ENCODE assay signal across 18 cellular contexts in the genomic region with DNA sequence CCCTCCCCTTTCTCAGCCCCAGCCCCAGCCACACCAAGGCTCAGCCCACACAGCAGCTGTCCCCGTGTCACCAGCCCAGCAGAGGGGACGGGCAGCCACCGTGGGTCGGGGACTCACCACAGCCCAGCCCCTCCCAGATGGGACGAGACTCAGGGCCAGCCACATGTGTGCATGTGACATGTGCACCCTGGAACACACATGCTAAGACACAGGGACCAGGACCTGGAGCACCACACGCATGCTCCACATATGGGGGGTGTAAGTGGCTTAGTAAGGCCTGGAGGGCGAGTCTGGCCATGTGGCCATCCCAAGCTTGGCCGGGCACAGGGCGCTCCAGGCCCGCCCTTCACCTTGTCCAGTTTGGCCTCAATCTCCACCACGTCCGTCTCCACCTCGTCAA. TPM values are rescaled to one million over a fixed set of nuclear protein-coding genes. Genes with fewer than 3 reads are reported as not detected.
DNase-seq lines count a peak whose midpoint lies in the region; ATAC-seq and TF ChIP-seq lines count a peak whose summit lies in the region.
"Had no signal": no experiment of that assay in that cellular context is flagged by ENCODE, and none has a peak within 500 bp of the region (broad histone marks: within the 10 kb centered on the region; RNA-seq: fewer than 3 reads in every experiment).

No MANE protein-coding gene starts in this region.

- WGBS in tibial nerve, 2 donors, result 64% methylated on average over 13 of the region's 13 CpGs; no CpG with 5 or more reads in 1 of the 2 donors

- no peak for DNase-seq in activated CD8-positive, alpha-beta T cell treated with anti-CD3 and anti-CD28 coated beads, Interleukin-2, amount 10 ng/mL, durations not matched to agents 7 days and 5 days
- DNase-seq in activated CD8-positive, alpha-beta T cell treated with anti-CD3 and anti-CD28 coated beads for 36 hours, result no peak
- DNase-seq in cerebellar cortex (ENCODE audit: low spot score), result peak; percentile 31
- no peak for DNase-seq in memory B cell (ENCODE audit: low spot score in 2 of 2)
- no peak for DNase-seq in tibial nerve (ENCODE audit: low spot score in 2 of 2)
- no peak for DNase-seq in NCI-H2029 (lab: John Stamatoyannopoulos, UW)
- DNase-seq: activated CD8-positive, alpha-beta memory T cell treated with anti-CD3 and anti-CD28 coated beads for 24 hours; activated naive CD8-positive, alpha-beta T cell treated with anti-CD3 and anti-CD28 coated beads, Interleukin-2, amount 50 U/mL, for 24 hours; CD8-positive, alpha-beta memory T cell; effector CD4-positive, alpha-beta T cell; NCI-H1105 treated with DMSO at 0.1 percent for 48 hours; stimulated activated CD4-positive, alpha-beta T cell treated with anti-CD3 and anti-CD28 coated beads, Interleukin-4, amount 100 ng/mL, for 4 hours; stimulated activated CD8-positive, alpha-beta memory T cell treated with anti-CD3 and anti-CD28 coated beads, Interleukin-4, amount 100 ng/mL, for 48 hours; T-cell; tibial artery had no signal

- no peaks in the 10 kb centered on the region for H3K36me3 Mint-ChIP-seq in activated CD8-positive, alpha-beta T cell treated with anti-CD3 and anti-CD28 coated beads, Interleukin-2, amount 10 ng/mL, durations not matched to agents 7 days and 5 days (ENCODE audit: low read depth)
- peaks cover 1% of the 10 kb centered on the region for H3K36me3 Mint-ChIP-seq in activated CD8-positive, alpha-beta T cell treated with anti-CD3 and anti-CD28 coated beads for 36 hours (ENCODE audit: low read depth)
- H3K36me3 Mint-ChIP-seq in memory B cell, result no peaks in the 10 kb centered on the region
- H3K36me3 Mint-ChIP-seq: T-cell had no signal

- intact Hi-C loops in activated CD8-positive, alpha-beta T cell treated with anti-CD3 and anti-CD28 coated beads for 36 hours (cut with micrococcal nuclease), result no loop called here

- no peak for TF ChIP-seq CTCF in activated CD8-positive, alpha-beta T cell treated with anti-CD3 and anti-CD28 coated beads for 36 hours (IDR thresholded peaks at IDR 0.05)
- TF ChIP-seq CTCF in tibial nerve (IDR thresholded peaks at IDR 0.05), result no peak

- no peak for TF ChIP-seq POLR2A in tibial nerve (IDR thresholded peaks at IDR 0.05)

- CTCF ChIA-PET in activated CD8-positive, alpha-beta T cell treated with anti-CD3 and anti-CD28 coated beads, Interleukin-2, amount 10 ng/mL, durations not matched to agents 7 days and 5 days (lab: Charles Lee), result no interaction called here
- CTCF ChIA-PET in activated CD8-positive, alpha-beta T cell treated with anti-CD3 and anti-CD28 coated beads for 36 hours (lab: Charles Lee), result interaction anchor here (2.3 to 2.7 kb wide), 2 partner anchors 12 to 181 kb away, joined by 9 to 15 read pairs; no protein-coding TSS in a partner anchor

- H3K9me3 Mint-ChIP-seq in activated CD8-positive, alpha-beta T cell treated with anti-CD3 and anti-CD28 coated beads, Interleukin-2, amount 10 ng/mL, durations not matched to agents 7 days and 5 days (ENCODE audit: insufficient read depth), result no peaks in the 10 kb centered on the region
- H3K9me3 Mint-ChIP-seq in activated CD8-positive, alpha-beta T cell treated with anti-CD3 and anti-CD28 coated beads for 36 hours, result no peaks in the 10 kb centered on the region
- H3K9me3 Mint-ChIP-seq in memory B cell, result no peaks in the 10 kb centered on the region
- H3K9me3 Mint-ChIP-seq: activated naive CD8-positive, alpha-beta T cell treated with anti-CD3 and anti-CD28 coated beads, Interleukin-2, amount 50 U/mL, for 24 hours; CD8-positive, alpha-beta memory T cell; T-cell had no signal

- H3K27ac Mint-ChIP-seq in activated CD8-positive, alpha-beta T cell treated with anti-CD3 and anti-CD28 coated beads, Interleukin-2, amount 10 ng/mL, durations not matched to agents 7 days and 5 days, result peak overlapping the region; percentile 60
- no peak overlapping the region for H3K27ac Mint-ChIP-seq in activated CD8-positive, alpha-beta T cell treated with anti-CD3 and anti-CD28 coated beads for 36 hours
- no peak overlapping the region for H3K27ac Mint-ChIP-seq in memory B cell
- H3K27ac Mint-ChIP-seq: activated naive CD8-positive, alpha-beta T cell treated with anti-CD3 and anti-CD28 coated beads, Interleukin-2, amount 50 U/mL, for 24 hours had no signal

- no peak overlapping the region for H3K4me3 ChIP-seq in tibial nerve
- H3K4me3 ChIP-seq: cardiac muscle cell had no signal

- TF ChIP-seq EP300 in tibial nerve (IDR thresholded peaks at IDR 0.05), result no peak

- peaks cover 8 to 48% (median 35%) of the 10 kb centered on the region in 4 donors for H3K4me1 ChIP-seq in tibial nerve

- H3K27me3 ChIP-seq in tibial nerve, result no peaks in the 10 kb centered on the region
- H3K27me3 ChIP-seq: cardiac muscle cell, tibial artery had no signal

- no peaks in the 10 kb centered on the region for H3K27me3 Mint-ChIP-seq in activated CD8-positive, alpha-beta T cell treated with anti-CD3 and anti-CD28 coated beads, Interleukin-2, amount 10 ng/mL, durations not matched to agents 7 days and 5 days (ENCODE audit: low read depth)
- no peaks in the 10 kb centered on the region for H3K27me3 Mint-ChIP-seq in activated CD8-positive, alpha-beta T cell treated with anti-CD3 and anti-CD28 coated beads for 36 hours
- no peaks in the 10 kb centered on the region for H3K27me3 Mint-ChIP-seq in memory B cell
- H3K27me3 Mint-ChIP-seq: activated naive CD8-positive, alpha-beta T cell treated with anti-CD3 and anti-CD28 coated beads, Interleukin-2, amount 50 U/mL, for 24 hours; CD8-positive, alpha-beta memory T cell; T-cell had no signal

- POLR2A ChIA-PET in activated CD8-positive, alpha-beta T cell treated with anti-CD3 and anti-CD28 coated beads, Interleukin-2, amount 10 ng/mL, durations not matched to agents 7 days and 5 days (lab: Charles Lee), result no interaction called here
- POLR2A ChIA-PET in activated CD8-positive, alpha-beta T cell treated with anti-CD3 and anti-CD28 coated beads for 36 hours (lab: Charles Lee), result no interaction called here

- no peak overlapping the region for H3K4me3 Mint-ChIP-seq in activated CD8-positive, alpha-beta T cell treated with anti-CD3 and anti-CD28 coated beads, Interleukin-2, amount 10 ng/mL, durations not matched to agents 7 days and 5 days
- no peak overlapping the region for H3K4me3 Mint-ChIP-seq in activated CD8-positive, alpha-beta T cell treated with anti-CD3 and anti-CD28 coated beads for 36 hours
- peak overlapping the region; percentile 3 for H3K4me3 Mint-ChIP-seq in memory B cell
- H3K4me3 Mint-ChIP-seq: activated naive CD8-positive, alpha-beta T cell treated with anti-CD3 and anti-CD28 coated beads, Interleukin-2, amount 50 U/mL, for 24 hours; CD8-positive, alpha-beta memory T cell had no signal

- no peak for ATAC-seq in activated CD8-positive, alpha-beta T cell treated with anti-CD3 and anti-CD28 coated beads, Interleukin-2, amount 10 ng/mL, durations not matched to agents 7 days and 5 days
- ATAC-seq in activated CD8-positive, alpha-beta T cell treated with anti-CD3 and anti-CD28 coated beads for 36 hours, result no peak
- ATAC-seq in memory B cell (ENCODE audit: low read depth) (no peak), HG03025 (IDR thresholded peaks at IDR 0.05; ENCODE audit: low FRiP score, unreplicated experiment) (no peak), HG03196 (IDR thresholded peaks at IDR 0.05; ENCODE audit: unreplicated experiment) (no peak)
- ATAC-seq: activated naive CD8-positive, alpha-beta T cell treated with anti-CD3 and anti-CD28 coated beads, Interleukin-2, amount 50 U/mL, for 24 hours; T-cell had no signal

- H3K27ac ChIP-seq in tibial nerve, result peak overlapping the region in 3 of 4 donors; percentile 75 to 84 (median 81)
- H3K27ac ChIP-seq: cardiac muscle cell had no signal

- peaks cover 0 to 16% (median 0%) of the 10 kb centered on the region in 3 donors for H3K36me3 ChIP-seq in tibial nerve
- H3K36me3 ChIP-seq: cardiac muscle cell had no signal

- peaks cover 20% of the 10 kb centered on the region for H3K4me1 Mint-ChIP-seq in activated CD8-positive, alpha-beta T cell treated with anti-CD3 and anti-CD28 coated beads, Interleukin-2, amount 10 ng/mL, durations not matched to agents 7 days and 5 days (ENCODE audit: low read depth)
- peaks cover 25% of the 10 kb centered on the region for H3K4me1 Mint-ChIP-seq in activated CD8-positive, alpha-beta T cell treated with anti-CD3 and anti-CD28 coated beads for 36 hours (ENCODE audit: low read depth)
- H3K4me1 Mint-ChIP-seq in memory B cell, result peaks cover 21% of the 10 kb centered on the region

- H3K9me3 ChIP-seq in tibial nerve, result no peaks in the 10 kb centered on the region
- H3K9me3 ChIP-seq: tibial artery had no signal

RNA-seq across cellular contexts. Expression of gene ACAP3, which starts 4.0 kb away (rescaled TPM):
- total RNA-seq in activated CD8-positive, alpha-beta T cell treated with anti-CD3 and anti-CD28 coated beads, Interleukin-2, amount 10 ng/mL, durations not matched to agents 7 days and 5 days, result 10 to 100 TPM; 65.2 to 87.3 TPM
- total RNA-seq in activated CD8-positive, alpha-beta T cell treated with anti-CD3 and anti-CD28 coated beads for 36 hours, result 10 to 100 TPM; 41.1 to 42.5 TPM
- 100 to 1,000 TPM in 1 of 4 donors, 10 to 100 TPM in 3; 34.3 to 125 (median 69.6) TPM for total RNA-seq in tibial nerve

RNA-seq across cellular contexts. Expression of gene PUSL1, which starts 4.7 kb away (rescaled TPM):
- 10 to 100 TPM; 24.0 to 26.2 TPM for total RNA-seq in activated CD8-positive, alpha-beta T cell treated with anti-CD3 and anti-CD28 coated beads, Interleukin-2, amount 10 ng/mL, durations not matched to agents 7 days and 5 days
- total RNA-seq in activated CD8-positive, alpha-beta T cell treated with anti-CD3 and anti-CD28 coated beads for 36 hours, result 10 to 100 TPM; 23.9 to 25.4 TPM
- 10 to 100 TPM; 17.5 to 22.2 (median 19.7) TPM for total RNA-seq in tibial nerve

RNA-seq across cellular contexts. Expression of gene INTS11, which starts 20.7 kb away (rescaled TPM):
- 100 to 1,000 TPM; 120 to 134 TPM for total RNA-seq in activated CD8-positive, alpha-beta T cell treated with anti-CD3 and anti-CD28 coated beads, Interleukin-2, amount 10 ng/mL, durations not matched to agents 7 days and 5 days
- 100 to 1,000 TPM; 110 to 122 TPM for total RNA-seq in activated CD8-positive, alpha-beta T cell treated with anti-CD3 and anti-CD28 coated beads for 36 hours
- 100 to 1,000 TPM; 118 to 241 (median 157) TPM for total RNA-seq in tibial nerve

RNA-seq across cellular contexts. Expression of gene CPTP, which starts 20.9 kb away (rescaled TPM):
- total RNA-seq in activated CD8-positive, alpha-beta T cell treated with anti-CD3 and anti-CD28 coated beads, Interleukin-2, amount 10 ng/mL, durations not matched to agents 7 days and 5 days, result 10 to 100 TPM; 18.5 to 21.4 TPM
- total RNA-seq in activated CD8-positive, alpha-beta T cell treated with anti-CD3 and anti-CD28 coated beads for 36 hours, result 10 to 100 TPM in 1 of 2 experiments, 1 to 10 TPM in 1; 8.4 to 11.0 TPM
- total RNA-seq in tibial nerve, result 10 to 100 TPM; 12.0 to 24.9 (median 18.8) TPM

RNA-seq across cellular contexts. Expression of gene SCNN1D, which starts 23.5 kb away (rescaled TPM):
- 1 to 10 TPM; 3.4 to 3.6 TPM for total RNA-seq in activated CD8-positive, alpha-beta T cell treated with anti-CD3 and anti-CD28 coated beads, Interleukin-2, amount 10 ng/mL, durations not matched to agents 7 days and 5 days
- total RNA-seq in activated CD8-positive, alpha-beta T cell treated with anti-CD3 and anti-CD28 coated beads for 36 hours, result 1 to 10 TPM; 4.9 to 5.6 TPM
- total RNA-seq in tibial nerve, result 10 to 100 TPM in 2 of 4 donors, 1 to 10 TPM in 2; 5.4 to 14.9 (median 9.8) TPM
